Comparison of ENCODE assay signal across 8 cellular contexts in the genomic region with DNA sequence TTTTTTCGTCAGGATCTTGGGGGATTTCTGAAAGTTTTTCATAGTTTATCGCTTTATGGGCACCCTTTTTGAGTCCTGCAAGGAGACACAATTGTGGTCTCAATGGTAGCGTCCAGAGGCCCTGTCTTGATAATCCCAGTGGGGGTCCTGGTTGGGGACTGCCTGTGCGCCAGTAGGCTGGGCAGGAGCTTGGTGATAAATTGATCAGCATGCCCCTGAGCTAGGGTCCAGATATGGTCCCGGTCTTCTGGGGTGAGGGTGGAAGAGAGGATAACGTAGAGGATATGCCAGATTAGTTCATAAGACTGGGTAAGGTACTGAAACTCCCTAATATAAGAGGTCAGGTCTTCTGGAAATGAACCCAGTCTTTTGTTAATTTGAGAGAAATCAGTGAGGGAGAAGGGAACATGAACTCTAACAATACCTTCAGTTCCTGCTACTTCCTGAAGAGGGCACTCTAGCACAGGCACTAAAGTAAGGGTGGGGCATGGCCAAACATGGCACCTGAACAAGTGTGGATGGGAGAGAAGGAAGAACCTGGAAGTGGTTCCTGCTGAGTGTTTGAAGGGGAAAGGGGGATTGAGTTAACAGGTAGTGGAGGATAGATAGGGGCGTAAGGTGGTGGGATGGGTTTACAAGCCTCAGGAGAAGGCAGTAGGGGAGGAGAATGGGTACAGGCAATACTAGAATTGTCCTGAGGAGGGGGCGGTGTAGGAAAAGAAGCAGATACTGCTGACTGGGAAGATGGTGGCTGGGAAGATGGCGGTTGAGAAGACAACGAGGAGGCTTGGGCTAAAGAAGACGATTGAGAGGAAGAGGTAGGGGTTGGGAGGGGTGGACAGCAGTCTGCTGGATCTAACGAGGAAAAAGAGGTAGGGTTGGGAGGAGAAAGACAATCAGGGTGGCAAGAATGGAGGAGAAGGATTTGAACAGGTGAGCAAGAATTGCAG. TPM values are rescaled to one million over a fixed set of nuclear protein-coding genes. Genes with fewer than 3 reads are reported as not detected.
DNase-seq lines count a peak whose midpoint lies in the region; ATAC-seq and TF ChIP-seq lines count a peak whose summit lies in the region.

No MANE protein-coding gene starts in this region.

- ATAC-seq in lower lobe of right lung = peak; percentile 60 to 63
- ATAC-seq in HG03521 (IDR thresholded peaks at IDR 0.05; ENCODE audit: unreplicated experiment) = no peak
- ATAC-seq in aorta (ENCODE audit: low FRiP score) = no peak

- peak; percentile 56 for DNase-seq in stimulated activated CD4-positive, alpha-beta T cell treated with anti-CD3 and anti-CD28 coated beads, Interleukin-15, amount 100 ng/mL, for 24 hours
- DNase-seq in stimulated activated CD4-positive, alpha-beta T cell treated with anti-CD3 and anti-CD28 coated beads, Interleukin-4, amount 100 ng/mL, for 1 hour = no peak
- DNase-seq in NB4 (ENCODE audit: low read depth) (peak; percentile 67), SJSA1 (ENCODE audit: low read depth in 1 of 2, low spot score in 2 of 2) (peak; percentile 41 to 59), astrocyte of the cerebellum (ENCODE audit: low read depth) (no peak), lower lobe of right lung (no peak), aorta (no peak)

- H3K9me3 ChIP-seq in SJSA1 (replicated peaks) (no peaks in the 10 kb centered on the region), lower lobe of right lung (no peaks in the 10 kb centered on the region), aorta (ENCODE audit: control insufficient read depth, low read length) (no peaks in the 10 kb centered on the region)

- no peak for TF ChIP-seq POLR2A in NB4 (IDR thresholded peaks at IDR 0.05; ENCODE audit: extremely low read depth, insufficient read length)

- no peak overlapping the region for H3K4me3 ChIP-seq in NB4 (ENCODE audit: low read depth, low read length)
- no peak overlapping the region for H3K4me3 ChIP-seq in SJSA1
- no peak overlapping the region for H3K4me3 ChIP-seq in astrocyte of the cerebellum (ENCODE audit: low read depth, low read length)
- no peak overlapping the region for H3K4me3 ChIP-seq in lower lobe of right lung
- H3K4me3 ChIP-seq in aorta (ENCODE audit: low read length in 2 of 2) = no peak overlapping the region

- TF ChIP-seq CTCF in NB4 (IDR thresholded peaks at IDR 0.05; ENCODE audit: low read depth, low read length) (peak; percentile 74), astrocyte of the cerebellum (IDR thresholded peaks at IDR 0.05; ENCODE audit: low read depth, low read length, missing control alignments) (peak; percentile 53), lower lobe of right lung (IDR thresholded peaks at IDR 0.05) (peak; percentile 67)

- 92 to 93% methylated on average over 12 of the region's 12 CpGs for WGBS in aorta, 2 donors

- H3K27me3 ChIP-seq in SJSA1 (replicated peaks) (no peaks in the 10 kb centered on the region), lower lobe of right lung (ENCODE audit: low read depth) (no peaks in the 10 kb centered on the region), aorta (ENCODE audit: control insufficient read depth in 1 of 2, insufficient read depth in 2 of 2, low read length in 1 of 2) (no peaks in the 10 kb centered on the region)

- in situ Hi-C loops in astrocyte of the cerebellum (cut with HindIII; ENCODE audit: low sequenced_read_pairs) = no loop called here

- intact Hi-C loops in lower lobe of right lung (cut with DNase I) (no loop called here), aorta (cut with DNase I) (no loop called here)

- H3K27ac ChIP-seq in SJSA1 (no peak overlapping the region), lower lobe of right lung (no peak overlapping the region), aorta (ENCODE audit: low read depth in 1 of 2, low read length in 2 of 2) (no peak overlapping the region)

- H3K4me1 ChIP-seq in SJSA1 (replicated peaks) (peaks cover 11% of the 10 kb centered on the region), lower lobe of right lung (peaks cover 22% of the 10 kb centered on the region), aorta (ENCODE audit: control insufficient read depth in 1 of 2, insufficient read depth in 2 of 2, low read length in 2 of 2) (no peaks in the 10 kb centered on the region)

- H3K36me3 ChIP-seq in SJSA1 = peaks cover 31% of the 10 kb centered on the region
- peaks cover 43% of the 10 kb centered on the region for H3K36me3 ChIP-seq in lower lobe of right lung
- H3K36me3 ChIP-seq in aorta (ENCODE audit: control insufficient read depth in 1 of 2, insufficient read depth in 2 of 2, low read length in 1 of 2) = no peaks in the 10 kb centered on the region

RNA-seq across cellular contexts. Expression of gene ANXA2R, which starts 33.8 kb away (rescaled TPM):
- total RNA-seq in SJSA1 (2014; rRNA removed; shearing (Covaris generic)) = 1.4 and 2.5 TPM in 2 replicates
- 4.4 TPM for total RNA-seq in lower lobe of right lung
- 1 to 10 TPM; 2.7 to 6.4 TPM for total RNA-seq in aorta
- polyA plus RNA-seq in aorta = 1 to 10 TPM in 1 of 2 donors, under 1 TPM in 1; 0.38 to 3.6 TPM

RNA-seq across cellular contexts. Expression of gene ZNF131, which starts 46.8 kb away (rescaled TPM):
- 47.5 and 50.9 TPM in 2 replicates for total RNA-seq in SJSA1 (2014; rRNA removed; shearing (Covaris generic))
- 29.8 TPM for total RNA-seq in lower lobe of right lung
- total RNA-seq in aorta = 10 to 100 TPM; 36.6 to 45.0 TPM
- 10 to 100 TPM; 18.3 to 23.8 TPM for polyA plus RNA-seq in aorta

Comparison
In these comparisons a context has a peak if more than half of its experiments do, and no peak if none do; other contexts are left out.
1. DNase-seq: peak in stimulated activated CD4-positive, alpha-beta T cell treated with anti-CD3 and anti-CD28 coated beads, Interleukin-15, amount 100 ng/mL, for 24 hours (single experiment), NB4 (single experiment) and SJSA1 (2 of 2); none in stimulated activated CD4-positive, alpha-beta T cell treated with anti-CD3 and anti-CD28 coated beads, Interleukin-4, amount 100 ng/mL, for 1 hour (single experiment), astrocyte of the cerebellum (single experiment), lower lobe of right lung (single experiment) and aorta (0 of 2).
2. ATAC-seq: peak in lower lobe of right lung (2 of 2); none in HG03521 (single experiment) and aorta (single experiment).
3. Peak in every context shown above with its lines, with median percentiles within 50 percentile points of each other: CTCF ChIP-seq.